1 cellular context compared by ENCODE assay signal in genomic region chr15:65287515-65287845, GRCh38.
TF ChIP-seq lines count a peak whose summit lies in the region.

No MANE protein-coding gene starts in this region.

TF ChIP-seq in endothelial cell of umbilical vein, 7 proteins besides CTCF, POLR2A, EP300 and RAD21:
- TF ChIP-seq MAX (IDR thresholded peaks at IDR 0.05; ENCODE audit: insufficient read depth, insufficient read length) (no peak), JUN (IDR thresholded peaks at IDR 0.05; ENCODE audit: borderline replicate concordance, insufficient read depth, insufficient read length, low read depth) (no peak), EZH2 (IDR thresholded peaks at IDR 0.05; ENCODE audit: borderline replicate concordance, low read depth, low read length, severe bottlenecking) (no peak), MYC (IDR thresholded peaks at IDR 0.05; ENCODE audit: low read depth, low read length) (no peak), FOS (IDR thresholded peaks at IDR 0.05; ENCODE audit: borderline replicate concordance, insufficient read depth, low read length) (no peak), GATA2 (IDR thresholded peaks at IDR 0.05; ENCODE audit: insufficient read depth, insufficient read length, low read depth, low read length) (no peak), POLR2AphosphoS5 (IDR thresholded peaks at IDR 0.05; ENCODE audit: insufficient read depth, low read depth, low read length) (no peak)
